In the genomic region with DNA sequence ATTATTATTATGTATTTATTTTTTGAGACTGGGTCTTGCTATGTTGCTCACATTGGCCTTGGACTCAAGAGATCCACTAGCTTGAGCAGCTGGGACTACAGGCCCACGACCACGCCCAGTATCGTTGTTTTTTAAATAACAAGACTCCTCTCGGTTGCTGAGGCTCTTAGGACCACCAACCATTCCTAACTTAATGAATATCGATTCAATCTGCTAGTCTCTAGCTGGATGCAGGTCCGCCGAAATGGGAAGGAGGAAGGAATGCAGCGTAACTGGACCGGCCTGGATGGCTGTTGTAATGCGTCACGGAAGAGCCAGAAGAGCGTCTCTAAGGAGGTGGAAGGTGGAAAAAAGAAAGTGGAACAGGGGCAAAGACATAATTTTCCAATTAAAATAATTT, we compare ENCODE assay signal across 1 cellular context.
TF ChIP-seq lines count a peak whose summit lies in the region.

No MANE protein-coding gene starts in this region.

TF ChIP-seq in GM12878, 131 proteins besides CTCF, POLR2A, EP300 and RAD21 (continued from another document):
- TF ChIP-seq, protein P1, sequence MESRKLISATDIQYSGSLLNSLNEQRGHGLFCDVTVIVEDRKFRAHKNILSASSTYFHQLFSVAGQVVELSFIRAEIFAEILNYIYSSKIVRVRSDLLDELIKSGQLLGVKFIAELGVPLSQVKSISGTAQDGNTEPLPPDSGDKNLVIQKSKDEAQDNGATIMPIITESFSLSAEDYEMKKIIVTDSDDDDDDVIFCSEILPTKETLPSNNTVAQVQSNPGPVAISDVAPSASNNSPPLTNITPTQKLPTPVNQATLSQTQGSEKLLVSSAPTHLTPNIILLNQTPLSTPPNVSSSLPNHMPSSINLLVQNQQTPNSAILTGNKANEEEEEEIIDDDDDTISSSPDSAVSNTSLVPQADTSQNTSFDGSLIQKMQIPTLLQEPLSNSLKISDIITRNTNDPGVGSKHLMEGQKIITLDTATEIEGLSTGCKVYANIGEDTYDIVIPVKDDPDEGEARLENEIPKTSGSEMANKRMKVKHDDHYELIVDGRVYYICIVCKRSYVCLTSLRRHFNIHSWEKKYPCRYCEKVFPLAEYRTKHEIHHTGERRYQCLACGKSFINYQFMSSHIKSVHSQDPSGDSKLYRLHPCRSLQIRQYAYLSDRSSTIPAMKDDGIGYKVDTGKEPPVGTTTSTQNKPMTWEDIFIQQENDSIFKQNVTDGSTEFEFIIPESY (IDR thresholded peaks at IDR 0.05) = no peak
- no peak for TF ChIP-seq TCF7 (IDR thresholded peaks at IDR 0.05; ENCODE audit: borderline replicate concordance)
- TF ChIP-seq HDAC6 (IDR thresholded peaks at IDR 0.05; ENCODE audit: unreplicated experiment) = no peak
- TF ChIP-seq JUNB (IDR thresholded peaks at IDR 0.05) = no peak
- no peak for TF ChIP-seq KLF5 (IDR thresholded peaks at IDR 0.05; ENCODE audit: partially characterized antibody)
- no peak for TF ChIP-seq ETV6 (conservative IDR thresholded peaks at IDR 0.05 in 1 of 2, IDR thresholded peaks at IDR 0.05 in 1 of 2; ENCODE audit: borderline replicate concordance in 1 of 2, low read depth in 1 of 2)
- TF ChIP-seq SMARCA5 (IDR thresholded peaks at IDR 0.05) = no peak
- TF ChIP-seq PAX8 (IDR thresholded peaks at IDR 0.05) = no peak
- TF ChIP-seq, protein P2, sequence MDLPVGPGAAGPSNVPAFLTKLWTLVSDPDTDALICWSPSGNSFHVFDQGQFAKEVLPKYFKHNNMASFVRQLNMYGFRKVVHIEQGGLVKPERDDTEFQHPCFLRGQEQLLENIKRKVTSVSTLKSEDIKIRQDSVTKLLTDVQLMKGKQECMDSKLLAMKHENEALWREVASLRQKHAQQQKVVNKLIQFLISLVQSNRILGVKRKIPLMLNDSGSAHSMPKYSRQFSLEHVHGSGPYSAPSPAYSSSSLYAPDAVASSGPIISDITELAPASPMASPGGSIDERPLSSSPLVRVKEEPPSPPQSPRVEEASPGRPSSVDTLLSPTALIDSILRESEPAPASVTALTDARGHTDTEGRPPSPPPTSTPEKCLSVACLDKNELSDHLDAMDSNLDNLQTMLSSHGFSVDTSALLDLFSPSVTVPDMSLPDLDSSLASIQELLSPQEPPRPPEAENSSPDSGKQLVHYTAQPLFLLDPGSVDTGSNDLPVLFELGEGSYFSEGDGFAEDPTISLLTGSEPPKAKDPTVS (IDR thresholded peaks at IDR 0.05; ENCODE audit: low read depth, low read length) = no peak
- TF ChIP-seq MYB (IDR thresholded peaks at IDR 0.05; ENCODE audit: borderline replicate concordance, low read depth, low read length) = no peak
- no peak for TF ChIP-seq SREBF2 (IDR thresholded peaks at IDR 0.05; ENCODE audit: low read length)
- TF ChIP-seq SMAD5 (IDR thresholded peaks at IDR 0.05; ENCODE audit: low read depth) = no peak
- no peak for TF ChIP-seq IKZF1 (conservative IDR thresholded peaks at IDR 0.05)
- TF ChIP-seq SMAD1 (IDR thresholded peaks at IDR 0.05; ENCODE audit: low read depth, partially characterized antibody) = no peak
- no peak for TF ChIP-seq TBL1XR1 (IDR thresholded peaks at IDR 0.05; ENCODE audit: low read depth, low read length)
TF ChIP-seq in GM12878: peak in this region for 0.
